Comparison of ENCODE assay signal across 1 cellular context in the genomic region with DNA sequence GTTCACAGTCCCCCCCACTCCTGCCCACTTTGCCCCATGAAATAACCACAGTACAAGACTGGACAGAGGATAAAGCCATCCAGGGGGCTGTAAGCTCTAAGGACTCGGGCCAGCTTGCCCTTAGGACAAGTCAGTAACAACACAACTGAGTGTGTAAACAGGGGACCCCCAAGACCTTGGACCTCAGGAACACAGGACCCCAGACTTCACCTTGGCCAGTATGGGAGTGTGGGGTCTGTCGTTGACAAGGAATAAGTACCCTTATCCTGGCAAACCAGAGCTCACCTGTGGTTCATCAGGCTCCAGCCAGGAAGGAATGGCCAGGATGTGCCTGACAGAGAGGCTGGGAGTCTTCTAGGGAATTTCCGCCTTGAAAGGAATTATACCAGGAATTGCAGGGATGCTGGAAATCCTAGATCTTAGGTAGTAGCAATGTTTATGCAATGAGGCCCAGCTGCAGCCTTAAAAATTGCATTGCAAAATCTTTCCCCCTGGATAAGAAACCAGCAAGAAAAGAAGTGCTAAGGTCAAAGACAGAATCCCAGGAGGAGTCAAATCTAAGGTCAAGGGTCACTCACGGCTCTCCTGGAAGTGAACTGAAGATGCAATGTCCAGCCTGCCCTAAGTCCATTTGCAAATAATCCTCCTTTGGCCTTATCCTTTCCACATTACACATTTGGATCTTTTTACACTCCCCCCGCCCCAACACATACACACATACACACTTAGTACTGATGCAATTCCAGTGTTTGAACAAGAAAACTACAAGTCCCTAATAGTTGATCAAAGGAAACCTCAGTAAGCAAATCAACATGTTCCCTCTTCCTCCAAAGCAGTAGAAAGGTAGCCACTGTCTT.
TF ChIP-seq lines count a peak whose summit lies in the region.

No MANE protein-coding gene starts in this region.

TF ChIP-seq in K562, 482 proteins besides CTCF, POLR2A, EP300 and RAD21:
- TF ChIP-seq, protein P1, sequence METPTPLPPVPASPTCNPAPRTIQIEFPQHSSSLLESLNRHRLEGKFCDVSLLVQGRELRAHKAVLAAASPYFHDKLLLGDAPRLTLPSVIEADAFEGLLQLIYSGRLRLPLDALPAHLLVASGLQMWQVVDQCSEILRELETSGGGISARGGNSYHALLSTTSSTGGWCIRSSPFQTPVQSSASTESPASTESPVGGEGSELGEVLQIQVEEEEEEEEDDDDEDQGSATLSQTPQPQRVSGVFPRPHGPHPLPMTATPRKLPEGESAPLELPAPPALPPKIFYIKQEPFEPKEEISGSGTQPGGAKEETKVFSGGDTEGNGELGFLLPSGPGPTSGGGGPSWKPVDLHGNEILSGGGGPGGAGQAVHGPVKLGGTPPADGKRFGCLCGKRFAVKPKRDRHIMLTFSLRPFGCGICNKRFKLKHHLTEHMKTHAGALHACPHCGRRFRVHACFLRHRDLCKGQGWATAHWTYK (CRISPR knock-in tag; IDR thresholded peaks at IDR 0.05) = no peak
- TF ChIP-seq NR2C1 (IDR thresholded peaks at IDR 0.05) (peak; percentile 32), NR2C1 (tag; IDR thresholded peaks at IDR 0.05) (no peak; the same call in 1 of the 2 replicates), RBM17 (IDR thresholded peaks at IDR 0.05; ENCODE audit: borderline replicate concordance, low read depth, low read length) (no peak)
